ENCODE assay signal across 9 cellular contexts in genomic region chr7:44638611-44639557, GRCh38. TPM values are rescaled to one million over a fixed set of nuclear protein-coding genes. Genes with fewer than 3 reads are reported as not detected.
DNase-seq lines count a peak whose midpoint lies in the region; ATAC-seq, FAIRE-seq and TF ChIP-seq lines count a peak whose summit lies in the region.
"Had no signal": no experiment of that assay in that cellular context is flagged by ENCODE, and none has a peak within 500 bp of the region (broad histone marks: within the 10 kb centered on the region; RNA-seq: fewer than 3 reads in every experiment).

No MANE protein-coding gene starts in this region.

- no peaks in the 10 kb centered on the region for H3K27me3 ChIP-seq in GM12878 (replicated peaks in 1 of 2; ENCODE audit: control insufficient read depth in 2 of 2, insufficient read depth in 2 of 2, low read length in 1 of 2)

- H3K79me2 ChIP-seq in GM12878 (ENCODE audit: control insufficient read depth, insufficient read depth, low read length) = peaks cover 26% of the 10 kb centered on the region

- intact Hi-C loops in GM12878 (cut with micrococcal nuclease; ENCODE audit: unreplicated experiment) = loop anchor here (1.0 to 10.0 kb wide), 4 partner anchors 32 to 386 kb away; partner anchors contain the start of genes H2AZ2 and OGDH

- TF ChIP-seq CTCF in GM12878 (IDR thresholded peaks at IDR 0.05 in 2 of 3, conservative IDR thresholded peaks at IDR 0.05 in 1 of 3; ENCODE audit: control insufficient read depth in 2 of 3, extremely low read depth in 1 of 3, insufficient read depth in 1 of 3, low read depth in 3 of 3, low read length in 3 of 3) = peak; percentile 1 to 17 (median 8); a peak in 1 of 6 replicates

- RAD21 ChIA-PET in GM12878 (lab: Charles Lee; ENCODE audit: unreplicated experiment) = interaction anchor here (0.6 to 13.2 kb wide), 17 partner anchors 17 to 243 kb away, joined by 3 to 130 read pairs (median 4); partner anchors contain the start of genes H2AZ2, OGDH and ZMIZ2

- peak; percentile 38 for ATAC-seq in GM19468 (IDR thresholded peaks at IDR 0.05; ENCODE audit: extremely low read depth, unreplicated experiment)
- ATAC-seq in GM12878 = peak; percentile 88

- H2AFZ ChIP-seq in GM12878 (ENCODE audit: control insufficient read depth, low read depth, low read length) = no peak overlapping the region

- WGBS in GM12878 (ENCODE audit: insufficient coverage, insufficient replicate concordance, low lambda C conversion rate, missing lambda C conversion rate) = 3% methylated on average over 5 of the region's 5 CpGs

- peak; percentile 87 to 91 for TF ChIP-seq EP300 in GM12878 (IDR thresholded peaks at IDR 0.05; ENCODE audit: borderline replicate concordance in 1 of 2, control insufficient read depth in 1 of 2, low read depth in 2 of 2, low read length in 2 of 2)

- peak; percentile 46 for TF ChIP-seq RAD21 in GM12878 (IDR thresholded peaks at IDR 0.05; ENCODE audit: insufficient read depth, low read depth, low read length)

- TF ChIP-seq POLR2A in GM12878 (IDR thresholded peaks at IDR 0.05; ENCODE audit: low read depth, low read length) = peak; percentile 45

- SMC1A ChIA-PET in GM12878 (lab: Charles Lee; ENCODE audit: uncharacterized antibody, unreplicated experiment) = interaction anchor here (0.7 to 10.4 kb wide), 22 partner anchors 8 to 209 kb away, joined by 3 to 106 read pairs (median 5); partner anchors contain the start of genes H2AZ2, OGDH and TMED4

- POLR2A ChIA-PET in GM12878 (lab: Charles Lee) = interaction anchor here (0.6 to 9.3 kb wide), 19 partner anchors 8 to 246 kb away, joined by 3 to 95 read pairs (median 5); partner anchors contain the start of genes H2AZ2, OGDH, PURB and TMED4

- in situ Hi-C loops in GM12878 (cut with MboI) = no loop called here

- peak; percentile 59 for FAIRE-seq in GM12878 (lab: Jason Lieb, UNC)
- FAIRE-seq: endometrium had no signal

- no peaks in the 10 kb centered on the region for H3K9me3 ChIP-seq in GM12878 (replicated peaks; ENCODE audit: control insufficient read depth, insufficient read depth, low read length)

- no peaks in the 10 kb centered on the region for H4K20me1 ChIP-seq in GM12878 (ENCODE audit: control insufficient read depth, insufficient read depth)

- BruUV-seq in GM12878 (replicated peaks; lab: Mats Ljungman, UMichigan) = TSS peak; percentile 92

- no peaks in the 10 kb centered on the region; a peak in 1 of 4 replicates for H3K36me3 ChIP-seq in GM12878 (ENCODE audit: control insufficient read depth in 2 of 2, insufficient read depth in 2 of 2, low read length in 1 of 2)

- peak overlapping the region; percentile 47 for H3K9ac ChIP-seq in GM12878 (ENCODE audit: control insufficient read depth, insufficient read depth, low read length)

- DNase-seq in DMS 273 treated with DMSO at 0.1 percent for 48 hours (lab: John Stamatoyannopoulos, UW) (peak; percentile 47), HS-27A (ENCODE audit: low read depth) (peak; percentile 66), T-helper 2 cell (peak; percentile 44 to 96 (median 73)), GM12878 (ENCODE audit: low read depth, low spot score) (peak; percentile 80), kidney tubule cell (ENCODE audit: low spot score) (peak; percentile 91), NCI-H1694 treated with DMSO at 0.1 percent for 48 hours (lab: John Stamatoyannopoulos, UW) (no peak)
- DNase-seq in stimulated activated CD4-positive, alpha-beta T cell treated with anti-CD3 and anti-CD28 coated beads, TNF-alpha, amount 100 ng/mL, for 24 hours (ENCODE audit: low read depth in 3 of 3) = peak; percentile 65 to 82 (median 65)

- CTCF ChIA-PET in GM12878 (lab: Yijun Ruan, JAX) = interaction anchor here (1.0 to 3.2 kb wide), 11 partner anchors 10 to 281 kb away, joined by 3 to 18 read pairs (median 3); partner anchors contain the start of genes OGDH and ZMIZ2

- peak overlapping the region; percentile 98 for H3K27ac ChIP-seq in GM12878 (ENCODE audit: control insufficient read depth, insufficient read depth)

- peak overlapping the region; percentile 46 for H3K4me2 ChIP-seq in GM12878 (ENCODE audit: control insufficient read depth, insufficient read depth)

- H3K4me3 ChIP-seq in GM12878 = peak overlapping the region; percentile 38; the same call in 1 of the 2 replicates

- peaks cover 58% of the 10 kb centered on the region for H3K4me1 ChIP-seq in GM12878 (ENCODE audit: control insufficient read depth, insufficient read depth, low read length)

TF ChIP-seq in GM12878, 131 proteins besides CTCF, POLR2A, EP300 and RAD21 (continues in another document):
- TF ChIP-seq MTA2 (IDR thresholded peaks at IDR 0.05; ENCODE audit: low read depth) = peak; percentile 82
- TF ChIP-seq CBX5 (IDR thresholded peaks at IDR 0.05; ENCODE audit: low read depth) = no peak; the same call in 1 of the 2 replicates
- TF ChIP-seq MEF2B (IDR thresholded peaks at IDR 0.05; ENCODE audit: partially characterized antibody, poor library complexity, severe bottlenecking) = peak; percentile 51
- no peak for TF ChIP-seq ZBTB33 (IDR thresholded peaks at IDR 0.05)
- peak; percentile 53 for TF ChIP-seq SMAD1 (IDR thresholded peaks at IDR 0.05; ENCODE audit: low read depth, partially characterized antibody)

RNA-seq across cellular contexts. Expression of gene OGDH, which starts 32.5 kb away (rescaled TPM):
- 59.5 and 66.5 TPM in 2 replicates for total RNA-seq in GM12878 (2013; cell fraction: nucleolus; rRNA removed)
- total RNA-seq in GM12878 (2014; rRNA removed) (60.6 and 63.5 TPM in 2 replicates), GM12878 (2014; rRNA removed; fragmentation: Illumina TruSeq; extraction: Trizol) (20.5 and 23.1 TPM in 2 replicates), GM12878 (2021) (103 and 104 TPM in 2 replicates)
- polyA plus RNA-seq in GM12878 (2011; ENCODE audit: low read depth) = 21.1 TPM
- polyA plus RNA-seq in GM12878 (2011; rRNA removed) (16.7 and 33.8 TPM in 2 replicates), GM12878 (2014; fragmentation: Illumina TruSeq; extraction: Trizol) (39.9 and 56.7 TPM in 2 replicates), GM12878 (2014; fragmentation: Nextera tagmentation; extraction: Ambion mirVana) (1 to 10 TPM; 4.1 to 4.2 TPM), GM12878 (2014; rRNA removed) (44.7 and 49.1 TPM in 2 replicates), GM12878 (2016; fragmentation: Nextera tagmentation; extraction: Ambion mirVana) (10 to 100 TPM; 52.0 to 53.2 TPM)
- polyA plus RNA-seq in GM12878 (2011; cell fraction: cytosol; rRNA removed) = 49.7 and 61.0 TPM in 2 replicates
- polyA plus RNA-seq in GM12878 (2011; cell fraction: nucleus; rRNA removed) = 98.8 and 106 TPM in 2 replicates
- 38.1 and 42.9 TPM in 2 replicates for polyA plus RNA-seq in GM12878 (2012)
- polyA minus RNA-seq in GM12878 (2011; rRNA and poly(A)+ RNA removed) = 87.7 and 88.6 TPM in 2 replicates
- 34.1 and 34.2 TPM in 2 replicates for polyA minus RNA-seq in GM12878 (2011; cell fraction: cytosol; rRNA and poly(A)+ RNA removed)
- polyA minus RNA-seq in GM12878 (2011; cell fraction: nucleus; rRNA and poly(A)+ RNA removed) = 25.9 and 35.4 TPM in 2 replicates

RNA-seq across cellular contexts. Expression of gene TMED4, which starts 56.9 kb away (rescaled TPM):
- total RNA-seq in GM12878 (2013; cell fraction: nucleolus; rRNA removed) = 141 and 178 TPM in 2 replicates
- total RNA-seq in GM12878 (2014; rRNA removed) (71.3 and 75.3 TPM in 2 replicates), GM12878 (2014; rRNA removed; fragmentation: Illumina TruSeq; extraction: Trizol) (39.1 and 41.4 TPM in 2 replicates), GM12878 (2021) (41.6 and 48.1 TPM in 2 replicates)
- 49.3 TPM for polyA plus RNA-seq in GM12878 (2011; ENCODE audit: low read depth)
- polyA plus RNA-seq in GM12878 (2011; rRNA removed) (67.1 and 69.8 TPM in 2 replicates), GM12878 (2014; fragmentation: Illumina TruSeq; extraction: Trizol) (37.3 and 38.9 TPM in 2 replicates), GM12878 (2014; fragmentation: Nextera tagmentation; extraction: Ambion mirVana) (10 to 100 TPM; 20.8 to 21.0 TPM), GM12878 (2014; rRNA removed) (48.1 and 53.9 TPM in 2 replicates), GM12878 (2016; fragmentation: Nextera tagmentation; extraction: Ambion mirVana) (10 to 100 TPM; 55.6 to 57.4 TPM)
- polyA plus RNA-seq in GM12878 (2011; cell fraction: cytosol; rRNA removed) = 82.6 and 87.1 TPM in 2 replicates
- 70.6 and 72.2 TPM in 2 replicates for polyA plus RNA-seq in GM12878 (2011; cell fraction: nucleus; rRNA removed)
- 51.2 and 51.5 TPM in 2 replicates for polyA plus RNA-seq in GM12878 (2012)
- 58.4 and 72.4 TPM in 2 replicates for polyA minus RNA-seq in GM12878 (2011; rRNA and poly(A)+ RNA removed)
- 28.4 and 31.1 TPM in 2 replicates for polyA minus RNA-seq in GM12878 (2011; cell fraction: cytosol; rRNA and poly(A)+ RNA removed)
- polyA minus RNA-seq in GM12878 (2011; cell fraction: nucleus; rRNA and poly(A)+ RNA removed) = 33.5 and 53.0 TPM in 2 replicates
